In the genomic region with DNA sequence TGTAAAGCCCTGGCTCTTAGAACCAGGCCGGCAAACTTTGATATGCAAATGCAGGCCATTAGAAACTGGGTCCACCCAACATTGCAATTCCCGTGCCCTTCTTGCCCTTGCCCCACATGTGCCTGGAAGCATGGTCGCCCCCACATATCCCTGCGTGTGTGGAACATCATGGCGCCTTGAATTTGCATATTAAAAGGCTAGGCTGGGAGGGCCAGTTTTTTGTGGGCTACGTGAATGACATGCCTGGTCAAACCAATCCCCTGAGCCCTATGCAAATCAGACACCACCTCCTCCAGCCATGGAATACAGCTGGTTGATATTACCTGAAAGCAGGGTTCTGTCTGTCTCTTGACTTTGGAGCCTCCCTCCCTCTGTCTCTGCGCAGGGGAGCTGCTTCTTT, we compare ENCODE assay signal across 28 cellular contexts. TPM values are rescaled to one million over a fixed set of nuclear protein-coding genes. Genes with fewer than 3 reads are reported as not detected.
"Had no signal": no experiment of that assay in that cellular context is flagged by ENCODE, and none has a peak within 500 bp of the region (broad histone marks: within the 10 kb centered on the region; RNA-seq: fewer than 3 reads in every experiment).

No MANE protein-coding gene starts in this region.

- H3K27me3 ChIP-seq: brain microvascular endothelial cell, pancreas, right atrium auricular region, suprapubic skin, tibial artery, upper lobe of right lung had no signal

- H3K4me3 ChIP-seq: pancreas, psoas muscle, right atrium auricular region, smooth muscle cell, suprapubic skin, tibial artery, upper lobe of right lung had no signal

- DNase-seq: activated CD4-positive, alpha-beta T cell treated with anti-CD3 and anti-CD28 coated beads for 1 hour; activated CD4-positive, alpha-beta T cell treated with anti-CD3 and anti-CD28 coated beads, Interleukin-2, amount 50 U/mL, for 1 hour; activated CD8-positive, alpha-beta T cell treated with anti-CD3 and anti-CD28 coated beads for 36 hours; activated gamma-delta T cell treated with Interleukin-2 at 50 U/mL for 16 hours; activated naive CD4-positive, alpha-beta T cell treated with anti-CD3 and anti-CD28 coated beads, Interleukin-2, amount 50 U/mL, for 16 hours; activated T-cell treated with anti-CD3 and anti-CD28 coated beads, Interleukin-2, amount 50 U/mL, for 4 hours; amniotic stem cell; brain microvascular endothelial cell; cortex of kidney; foreskin fibroblast; hippocampal formation; immature natural killer cell; kidney; left colon; midbrain; naive thymus-derived CD8-positive, alpha-beta T cell; pancreas; psoas muscle; stimulated activated CD4-positive, alpha-beta T cell treated with anti-CD3 and anti-CD28 coated beads, Interleukin-1b, Interleukin-23, amount 100 ng/mL, for 48 hours; stimulated activated CD4-positive, alpha-beta T cell treated with anti-CD3 and anti-CD28 coated beads, Interleukin-4, amount 100 ng/mL, for 4 hours; stimulated activated CD8-positive, alpha-beta memory T cell treated with anti-CD3 and anti-CD28 coated beads, Interleukin-4, amount 100 ng/mL, for 48 hours; stimulated activated naive CD8-positive, alpha-beta T cell treated with anti-CD3 and anti-CD28 coated beads, Interleukin-15, amount 100 ng/mL, for 72 hours; T1000; tibial artery; upper lobe of right lung had no signal

- H3K4me1 ChIP-seq: psoas muscle, upper lobe of right lung had no signal

- H3K9me3 ChIP-seq: pancreas, psoas muscle, right atrium auricular region, suprapubic skin, tibial artery, upper lobe of right lung had no signal

- H3K36me3 ChIP-seq: brain microvascular endothelial cell, pancreas, right atrium auricular region, suprapubic skin, tibial artery, upper lobe of right lung had no signal

- H3K27ac ChIP-seq: brain microvascular endothelial cell, pancreas, psoas muscle, right atrium auricular region, suprapubic skin, tibial artery, upper lobe of right lung had no signal

RNA-seq across cellular contexts. Expression of a gene that starts 58.7 kb away (rescaled TPM):
- total RNA-seq: activated CD8-positive, alpha-beta T cell treated with anti-CD3 and anti-CD28 coated beads for 36 hours had no signal
